1 cellular context compared by ENCODE assay signal in the genomic region with DNA sequence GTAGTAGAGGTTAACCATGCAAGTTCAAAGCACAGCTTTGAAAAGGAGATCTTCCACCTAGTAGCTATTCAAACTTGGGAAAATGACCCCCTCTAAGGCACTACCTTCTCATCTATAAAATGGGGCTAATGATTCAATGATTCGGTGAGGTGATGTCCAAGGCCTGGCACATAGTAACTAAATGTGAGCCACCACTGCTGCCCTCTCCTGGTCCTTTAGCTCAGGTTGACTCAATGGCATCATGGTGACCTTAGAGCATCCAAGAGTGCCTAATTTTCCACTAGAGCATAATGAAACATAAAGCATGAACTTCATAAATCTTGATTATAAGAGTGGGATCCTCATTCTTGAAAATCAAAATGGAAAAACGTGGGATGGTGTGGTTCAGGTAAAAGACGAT.
TF ChIP-seq lines count a peak whose summit lies in the region.

No MANE protein-coding gene starts in this region.

TF ChIP-seq in HCT116, 20 proteins besides CTCF, POLR2A, EP300 and RAD21 (continued from another document):
- TF ChIP-seq ELF1 (IDR thresholded peaks at IDR 0.05; ENCODE audit: borderline replicate concordance, low read depth) (no peak), YY1 (IDR thresholded peaks at IDR 0.05; ENCODE audit: extremely low read depth, insufficient replicate concordance, low read depth, low read length) (no peak), EZH2 (IDR thresholded peaks at IDR 0.05) (no peak), EZH2phosphoT487 (IDR thresholded peaks at IDR 0.05; ENCODE audit: borderline replicate concordance) (no peak), POLR2AphosphoS5 (IDR thresholded peaks at IDR 0.05; ENCODE audit: low read depth, low read length) (no peak)
